Comparison of ENCODE assay signal across 10 cellular contexts in genomic region chr2:38128653-38129052, GRCh38. TPM values are rescaled to one million over a fixed set of nuclear protein-coding genes. Genes with fewer than 3 reads are reported as not detected.
DNase-seq lines count a peak whose midpoint lies in the region; ATAC-seq and TF ChIP-seq lines count a peak whose summit lies in the region.
"Had no signal": no experiment of that assay in that cellular context is flagged by ENCODE, and none has a peak within 500 bp of the region (broad histone marks: within the 10 kb centered on the region; RNA-seq: fewer than 3 reads in every experiment).

No MANE protein-coding gene starts in this region.

- peaks cover 0 to 7% (median 0%) of the 10 kb centered on the region in 4 donors for H3K9me3 ChIP-seq in esophagus muscularis mucosa
- peaks cover 0 to 10% (median 0%) of the 10 kb centered on the region in 3 experiments for H3K9me3 ChIP-seq in naive thymus-derived CD4-positive, alpha-beta T cell (ENCODE audit: control insufficient read depth in 2 of 3, low read length in 3 of 3)

- H3K27me3 Mint-ChIP-seq in naive thymus-derived CD4-positive, alpha-beta T cell: no peaks in the 10 kb centered on the region
- H3K27me3 Mint-ChIP-seq in activated CD8-positive, alpha-beta T cell treated with anti-CD3 and anti-CD28 coated beads, Interleukin-2, amount 10 ng/mL, durations not matched to agents 7 days and 5 days (ENCODE audit: low read depth): no peaks in the 10 kb centered on the region

- H3K36me3 Mint-ChIP-seq in naive thymus-derived CD4-positive, alpha-beta T cell: peaks cover 3 to 14% (median 8%) of the 10 kb centered on the region in 5 donors
- H3K36me3 Mint-ChIP-seq in activated CD8-positive, alpha-beta T cell treated with anti-CD3 and anti-CD28 coated beads, Interleukin-2, amount 10 ng/mL, durations not matched to agents 7 days and 5 days (ENCODE audit: low read depth): no peaks in the 10 kb centered on the region

- DNase-seq in GM13976 (ENCODE audit: low spot score) (peak; percentile 50), esophagus muscularis mucosa (ENCODE audit: extremely low spot score) (peak; percentile 94), DMS 273 treated with DMSO at 0.1 percent for 48 hours (lab: John Stamatoyannopoulos, UW) (no peak)
- no peak for DNase-seq in naive thymus-derived CD4-positive, alpha-beta T cell
- DNase-seq in activated naive CD4-positive, alpha-beta T cell (lab: John Stamatoyannopoulos, UW): no peak
- DNase-seq in activated CD8-positive, alpha-beta T cell treated with anti-CD3 and anti-CD28 coated beads, Interleukin-2, amount 10 ng/mL, durations not matched to agents 7 days and 5 days: no peak

- intact Hi-C loops in esophagus muscularis mucosa (cut with DNase I): no loop called here
- intact Hi-C loops in naive thymus-derived CD4-positive, alpha-beta T cell (cut with micrococcal nuclease): no loop called here

- CTCF ChIA-PET in naive thymus-derived CD4-positive, alpha-beta T cell (lab: Charles Lee): no interaction called here
- CTCF ChIA-PET in activated CD8-positive, alpha-beta T cell treated with anti-CD3 and anti-CD28 coated beads, Interleukin-2, amount 10 ng/mL, durations not matched to agents 7 days and 5 days (lab: Charles Lee): interaction anchor here (1.0 kb wide), 1 partner anchor 13 kb away, joined by 5 read pairs; no protein-coding TSS in a partner anchor

- H3K4me1 ChIP-seq in esophagus muscularis mucosa: peaks cover 0 to 12% (median 8%) of the 10 kb centered on the region in 4 donors
- no peaks in the 10 kb centered on the region for H3K4me1 ChIP-seq in naive thymus-derived CD4-positive, alpha-beta T cell (ENCODE audit: control insufficient read depth in 2 of 2, insufficient read depth in 2 of 2, low read length in 2 of 2)
- H3K4me1 ChIP-seq: tibial artery had no signal

- no peaks in the 10 kb centered on the region for H3K27me3 ChIP-seq in esophagus muscularis mucosa
- no peaks in the 10 kb centered on the region for H3K27me3 ChIP-seq in naive thymus-derived CD4-positive, alpha-beta T cell (ENCODE audit: control insufficient read depth in 2 of 2, insufficient read depth in 2 of 2, low read length in 2 of 2)
- H3K27me3 ChIP-seq: tibial artery had no signal

- H3K27ac ChIP-seq in esophagus muscularis mucosa (replicated peaks in 1 of 4): peak overlapping the region; percentile 23 to 53 (median 27)
- no peak overlapping the region for H3K27ac ChIP-seq in naive thymus-derived CD4-positive, alpha-beta T cell (ENCODE audit: low read depth, low read length)
- H3K27ac ChIP-seq: tibial artery had no signal

- peaks cover 0 to 1% (median 0%) of the 10 kb centered on the region in 7 donors for H3K4me1 Mint-ChIP-seq in naive thymus-derived CD4-positive, alpha-beta T cell
- H3K4me1 Mint-ChIP-seq in activated CD8-positive, alpha-beta T cell treated with anti-CD3 and anti-CD28 coated beads, Interleukin-2, amount 10 ng/mL, durations not matched to agents 7 days and 5 days (ENCODE audit: low read depth): peaks cover 3% of the 10 kb centered on the region
- H3K4me1 Mint-ChIP-seq: WTC11 had no signal

- no peak overlapping the region for H3K4me3 ChIP-seq in esophagus muscularis mucosa
- H3K4me3 ChIP-seq in naive thymus-derived CD4-positive, alpha-beta T cell (ENCODE audit: low read length): no peak overlapping the region
- H3K4me3 ChIP-seq: tibial artery had no signal

- POLR2A ChIA-PET in naive thymus-derived CD4-positive, alpha-beta T cell (lab: Charles Lee): no interaction called here
- POLR2A ChIA-PET in activated CD8-positive, alpha-beta T cell treated with anti-CD3 and anti-CD28 coated beads, Interleukin-2, amount 10 ng/mL, durations not matched to agents 7 days and 5 days (lab: Charles Lee): no interaction called here

- H3K36me3 ChIP-seq in esophagus muscularis mucosa: no peaks in the 10 kb centered on the region
- H3K36me3 ChIP-seq in naive thymus-derived CD4-positive, alpha-beta T cell (ENCODE audit: control insufficient read depth in 2 of 3, insufficient read depth in 3 of 3, low read length in 3 of 3): no peaks in the 10 kb centered on the region
- H3K36me3 ChIP-seq: tibial artery had no signal

- TF ChIP-seq CTCF in GM13976 (IDR thresholded peaks at IDR 0.05; ENCODE audit: borderline replicate concordance, control extremely low read depth, extremely low read depth, insufficient read depth, missing control alignments): no peak
- no peak for TF ChIP-seq CTCF in esophagus muscularis mucosa (IDR thresholded peaks at IDR 0.05)

- WGBS in esophagus muscularis mucosa: 82% methylated on average over 2 of the region's 2 CpGs

- in situ Hi-C loops in GM13976 (cut with MboI; ENCODE audit: low sequenced_read_pairs, unreplicated experiment): no loop called here

- H3K4me3 Mint-ChIP-seq in naive thymus-derived CD4-positive, alpha-beta T cell: no peak overlapping the region
- no peak overlapping the region for H3K4me3 Mint-ChIP-seq in activated CD8-positive, alpha-beta T cell treated with anti-CD3 and anti-CD28 coated beads, Interleukin-2, amount 10 ng/mL, durations not matched to agents 7 days and 5 days
- H3K4me3 Mint-ChIP-seq: WTC11 had no signal

- H3K9me3 Mint-ChIP-seq in naive thymus-derived CD4-positive, alpha-beta T cell: peaks cover 3 to 46% (median 17%) of the 10 kb centered on the region in 11 donors
- H3K9me3 Mint-ChIP-seq in activated CD8-positive, alpha-beta T cell treated with anti-CD3 and anti-CD28 coated beads, Interleukin-2, amount 10 ng/mL, durations not matched to agents 7 days and 5 days (ENCODE audit: insufficient read depth): peaks cover 3% of the 10 kb centered on the region

- H3K27ac Mint-ChIP-seq in naive thymus-derived CD4-positive, alpha-beta T cell: no peak overlapping the region
- H3K27ac Mint-ChIP-seq in activated CD8-positive, alpha-beta T cell treated with anti-CD3 and anti-CD28 coated beads, Interleukin-2, amount 10 ng/mL, durations not matched to agents 7 days and 5 days: no peak overlapping the region
- H3K27ac Mint-ChIP-seq: WTC11 had no signal

- TF ChIP-seq POLR2A in esophagus muscularis mucosa (IDR thresholded peaks at IDR 0.05; ENCODE audit: low read depth): no peak

- TF ChIP-seq EP300 in esophagus muscularis mucosa (IDR thresholded peaks at IDR 0.05): no peak

- ATAC-seq in HG03432 (IDR thresholded peaks at IDR 0.05; ENCODE audit: unreplicated experiment) (peak; percentile 60), HG03460 (IDR thresholded peaks at IDR 0.05; ENCODE audit: unreplicated experiment) (no peak)
- peak; percentile 78 for ATAC-seq in naive thymus-derived CD4-positive, alpha-beta T cell
- no peak for ATAC-seq in activated CD8-positive, alpha-beta T cell treated with anti-CD3 and anti-CD28 coated beads, Interleukin-2, amount 10 ng/mL, durations not matched to agents 7 days and 5 days
- ATAC-seq: WTC11 had no signal

RNA-seq across cellular contexts. Expression of gene CYP1B1, which starts 52.7 kb away (rescaled TPM):
- total RNA-seq in esophagus muscularis mucosa: 10 to 100 TPM; 20.8 to 60.3 (median 37.6) TPM
- total RNA-seq in naive thymus-derived CD4-positive, alpha-beta T cell: 10 to 100 TPM in 2 of 5 experiments, 1 to 10 TPM in 3; 1.6 to 24.9 (median 6.7) TPM
- under 1 TPM in 1 of 2 donors, not detected in 1; 0.05 TPM for polyA plus RNA-seq in naive thymus-derived CD4-positive, alpha-beta T cell
- total RNA-seq in activated CD8-positive, alpha-beta T cell treated with anti-CD3 and anti-CD28 coated beads, Interleukin-2, amount 10 ng/mL, durations not matched to agents 7 days and 5 days: 1 to 10 TPM; 1.9 to 2.3 TPM

Comparison
In these comparisons a context has a peak if more than half of its experiments do, and no peak if none do; other contexts are left out.
1. DNase-seq: peak in GM13976 (single experiment) and esophagus muscularis mucosa (single experiment); none in naive thymus-derived CD4-positive, alpha-beta T cell (0 of 9), DMS 273 treated with DMSO at 0.1 percent for 48 hours (single experiment), activated naive CD4-positive, alpha-beta T cell (0 of 4) and activated CD8-positive, alpha-beta T cell treated with anti-CD3 and anti-CD28 coated beads, Interleukin-2, amount 10 ng/mL, durations not matched to agents 7 days and 5 days (single experiment).
2. ATAC-seq: peak in HG03432 (single experiment) and naive thymus-derived CD4-positive, alpha-beta T cell (single experiment); none in HG03460 (single experiment) and activated CD8-positive, alpha-beta T cell treated with anti-CD3 and anti-CD28 coated beads, Interleukin-2, amount 10 ng/mL, durations not matched to agents 7 days and 5 days (single experiment).